Comparison of ENCODE assay signal across 21 cellular contexts in the genomic region with DNA sequence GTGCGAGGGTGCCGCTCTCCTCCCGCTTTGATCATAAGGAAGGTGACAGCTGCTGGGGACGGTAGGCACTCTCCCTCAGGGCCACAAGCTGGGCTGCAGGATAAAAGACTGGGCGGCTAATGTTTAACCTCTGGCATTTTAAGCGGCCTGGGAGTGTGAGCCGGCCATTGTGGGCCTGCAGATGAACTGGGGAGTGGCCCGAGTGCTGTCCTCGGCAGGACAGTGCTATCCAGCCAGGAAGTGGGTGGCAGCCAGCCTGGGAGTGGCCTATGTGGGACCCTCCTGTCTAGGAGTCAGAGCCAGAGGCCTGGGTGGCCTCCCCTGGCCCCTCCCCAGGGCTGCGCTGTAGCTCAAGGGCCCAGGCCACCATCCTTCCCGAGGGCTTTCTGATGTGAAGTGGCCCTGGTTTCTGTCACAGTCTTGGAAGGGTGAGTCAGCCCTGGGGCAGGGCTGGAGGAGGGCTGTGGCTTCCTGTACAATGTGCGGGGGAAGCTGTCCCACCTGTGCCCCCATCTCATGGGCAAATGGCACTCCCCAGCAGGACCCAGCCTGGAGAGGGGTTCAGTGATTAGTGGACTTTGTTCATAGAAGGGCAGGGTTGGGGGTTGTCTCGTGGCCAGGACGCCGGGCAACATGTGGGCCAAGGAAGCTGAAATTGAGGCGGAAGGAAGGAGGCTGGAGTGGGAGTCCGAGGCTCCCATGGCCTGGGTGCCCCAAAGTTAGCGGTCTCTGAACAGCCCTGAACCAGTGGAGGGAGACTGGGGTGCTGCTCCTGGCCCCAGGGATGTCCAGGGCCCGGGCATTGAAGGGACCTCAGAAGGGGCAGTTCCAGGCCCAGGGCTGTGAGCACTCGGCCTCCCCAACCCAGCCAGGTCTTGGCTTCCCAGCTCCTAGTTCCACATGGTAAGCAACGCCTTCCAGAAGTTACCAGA. TPM values are rescaled to one million over a fixed set of nuclear protein-coding genes. Genes with fewer than 3 reads are reported as not detected.
DNase-seq lines count a peak whose midpoint lies in the region; ATAC-seq and TF ChIP-seq lines count a peak whose summit lies in the region.
"Had no signal": no experiment of that assay in that cellular context is flagged by ENCODE, and none has a peak within 500 bp of the region (broad histone marks: within the 10 kb centered on the region; RNA-seq: fewer than 3 reads in every experiment).

No MANE protein-coding gene starts in this region.

- no peak overlapping the region for H3K27ac ChIP-seq in endodermal cell (ENCODE audit: low read depth, low read length)
- H3K27ac ChIP-seq in left ventricle myocardium inferior (replicated peaks): no peak overlapping the region
- H3K27ac ChIP-seq: heart left ventricle, tibial artery had no signal

- no peaks in the 10 kb centered on the region for H3K4me1 Mint-ChIP-seq in activated naive CD4-positive, alpha-beta T cell treated with anti-CD3 and anti-CD28 coated beads, Interleukin-2, amount 10 ng/mL, durations not matched to agents 7 days and 5 days
- peaks cover 33% of the 10 kb centered on the region for H3K4me1 Mint-ChIP-seq in endodermal cell
- H3K4me1 Mint-ChIP-seq: natural killer cell had no signal

- H3K4me3 Mint-ChIP-seq in activated naive CD4-positive, alpha-beta T cell treated with anti-CD3 and anti-CD28 coated beads, Interleukin-2, amount 10 ng/mL, durations not matched to agents 7 days and 5 days: no peak overlapping the region
- H3K4me3 Mint-ChIP-seq in endodermal cell: no peak overlapping the region
- H3K4me3 Mint-ChIP-seq: brain; CD8-positive, alpha-beta T cell; dendritic cell treated with granulocyte-macrophage colony-stimulating factor and Interleukin-4, amounts not matched to agents 40 ng/mL and 50 ng/mL, for 4 days; natural killer cell had no signal

- TF ChIP-seq CTCF in endodermal cell (conservative IDR thresholded peaks at IDR 0.05) (no peak), left ventricle myocardium inferior (IDR thresholded peaks at IDR 0.05; ENCODE audit: borderline replicate concordance) (no peak)

- CTCF ChIA-PET in activated naive CD4-positive, alpha-beta T cell treated with anti-CD3 and anti-CD28 coated beads, Interleukin-2, amount 10 ng/mL, durations not matched to agents 7 days and 5 days (lab: Charles Lee): no interaction called here

- H3K27me3 ChIP-seq in endodermal cell (ENCODE audit: control insufficient read depth, insufficient read depth, low read length, poor library complexity, severe bottlenecking) (peaks cover 41% of the 10 kb centered on the region), left ventricle myocardium inferior (ENCODE audit: low read depth) (peaks cover 95% of the 10 kb centered on the region)

- DNase-seq in activated naive CD4-positive, alpha-beta T cell treated with anti-CD3 and anti-CD28 coated beads, Interleukin-2, amount 10 ng/mL, durations not matched to agents 7 days and 5 days: no peak
- no peak for DNase-seq in activated naive CD4-positive, alpha-beta T cell treated with Interleukin-2 at 50 U/mL for 16 hours
- peak; percentile 88 for DNase-seq in endodermal cell
- DNase-seq in myocyte (ENCODE audit: low read depth): peak; percentile 58
- no peak for DNase-seq in left ventricle myocardium inferior
- no peak for DNase-seq in activated CD8-positive, alpha-beta memory T cell treated with anti-CD3 and anti-CD28 coated beads, Interleukin-2, amount 50 U/mL, for 48 hours
- DNase-seq in NCI-H2171 (lab: John Stamatoyannopoulos, UW): no peak
- DNase-seq: activated CD4-positive, CD25-positive, alpha-beta regulatory T cell; activated naive CD4-positive, alpha-beta T cell; CD8-positive, alpha-beta T cell; HCEC 1CT; heart left ventricle; MV-4-11; natural killer cell; NCI-H774; stimulated activated CD4-positive, alpha-beta T cell treated with anti-CD3 and anti-CD28 coated beads, Interleukin-4, amount 100 ng/mL, for 24 hours; tibial artery had no signal

- peaks cover 19% of the 10 kb centered on the region for H3K4me1 ChIP-seq in endodermal cell (ENCODE audit: control insufficient read depth, insufficient read depth, low read length)
- no peaks in the 10 kb centered on the region for H3K4me1 ChIP-seq in left ventricle myocardium inferior
- H3K4me1 ChIP-seq: heart left ventricle, tibial artery had no signal

- no peaks in the 10 kb centered on the region for H3K36me3 ChIP-seq in endodermal cell (ENCODE audit: control insufficient read depth, insufficient read depth, low read length)
- no peaks in the 10 kb centered on the region for H3K36me3 ChIP-seq in left ventricle myocardium inferior
- H3K36me3 ChIP-seq: heart left ventricle, tibial artery had no signal

- no peak overlapping the region for H3K9ac ChIP-seq in endodermal cell (ENCODE audit: extremely low read depth, low read length, poor library complexity, severe bottlenecking)

- peak overlapping the region; percentile 37 for H3K27ac Mint-ChIP-seq in activated naive CD4-positive, alpha-beta T cell treated with anti-CD3 and anti-CD28 coated beads, Interleukin-2, amount 10 ng/mL, durations not matched to agents 7 days and 5 days
- no peak overlapping the region for H3K27ac Mint-ChIP-seq in endodermal cell
- H3K27ac Mint-ChIP-seq: brain; CD8-positive, alpha-beta T cell; dendritic cell treated with granulocyte-macrophage colony-stimulating factor and Interleukin-4, amounts not matched to agents 40 ng/mL and 50 ng/mL, for 4 days; natural killer cell had no signal

- H3K9me3 ChIP-seq in endodermal cell (ENCODE audit: control insufficient read depth, low read length) (no peaks in the 10 kb centered on the region), left ventricle myocardium inferior (replicated peaks) (no peaks in the 10 kb centered on the region)
- H3K9me3 ChIP-seq: heart left ventricle, tibial artery had no signal

- 68 to 73% methylated on average over 12 to 21 of the region's 21 CpGs for WGBS in endodermal cell (ENCODE audit: insufficient coverage in 1 of 2, insufficient read length in 1 of 2), 2 experiments

- H3K27me3 Mint-ChIP-seq in activated naive CD4-positive, alpha-beta T cell treated with anti-CD3 and anti-CD28 coated beads, Interleukin-2, amount 10 ng/mL, durations not matched to agents 7 days and 5 days: peaks cover 25% of the 10 kb centered on the region
- peaks cover 90% of the 10 kb centered on the region for H3K27me3 Mint-ChIP-seq in endodermal cell (ENCODE audit: insufficient read depth)
- H3K27me3 Mint-ChIP-seq: brain had no signal

- H3K36me3 Mint-ChIP-seq in activated naive CD4-positive, alpha-beta T cell treated with anti-CD3 and anti-CD28 coated beads, Interleukin-2, amount 10 ng/mL, durations not matched to agents 7 days and 5 days: no peaks in the 10 kb centered on the region
- no peaks in the 10 kb centered on the region for H3K36me3 Mint-ChIP-seq in endodermal cell (ENCODE audit: low read depth)
- H3K36me3 Mint-ChIP-seq: CD8-positive, alpha-beta T cell; natural killer cell had no signal

- H3K9me3 Mint-ChIP-seq in activated naive CD4-positive, alpha-beta T cell treated with anti-CD3 and anti-CD28 coated beads, Interleukin-2, amount 10 ng/mL, durations not matched to agents 7 days and 5 days: no peaks in the 10 kb centered on the region
- no peaks in the 10 kb centered on the region for H3K9me3 Mint-ChIP-seq in endodermal cell
- H3K9me3 Mint-ChIP-seq: CD8-positive, alpha-beta T cell; dendritic cell treated with granulocyte-macrophage colony-stimulating factor and Interleukin-4, amounts not matched to agents 40 ng/mL and 50 ng/mL, for 4 days; natural killer cell had no signal

- H3K4me3 ChIP-seq in endodermal cell (ENCODE audit: low read length) (no peak overlapping the region), left ventricle myocardium inferior (no peak overlapping the region)
- H3K4me3 ChIP-seq: heart left ventricle, tibial artery had no signal

- intact Hi-C loops in left ventricle myocardium inferior (cut with micrococcal nuclease): no loop called here

- no peak for ATAC-seq in HG02798 (IDR thresholded peaks at IDR 0.05; ENCODE audit: poor library complexity, unreplicated experiment)
- ATAC-seq: CD8-positive, alpha-beta T cell; heart left ventricle; natural killer cell; sciatic nerve had no signal

RNA-seq across cellular contexts. Expression of gene PRODH, which starts 59.0 kb away (rescaled TPM):
- total RNA-seq in endodermal cell: 10 to 100 TPM; 65.1 to 67.5 TPM
- polyA plus RNA-seq in endodermal cell (2013, experiment 1 of 2): 14.1 TPM
- polyA plus RNA-seq in endodermal cell (2013, experiment 2 of 2): 10.5 TPM
- 0.43 and 0.73 TPM in 2 replicates for total RNA-seq in myocyte
- 0.18 TPM for polyA plus RNA-seq in myocyte (2012)
- total RNA-seq in left ventricle myocardium inferior: 13.3 TPM
- total RNA-seq: CD8-positive, alpha-beta T cell; natural killer cell had no signal

Comparison
In these comparisons a context has a peak if more than half of its experiments do, and no peak if none do; other contexts are left out.
1. DNase-seq: peak in endodermal cell (single experiment) and myocyte (single experiment); none in activated naive CD4-positive, alpha-beta T cell treated with anti-CD3 and anti-CD28 coated beads, Interleukin-2, amount 10 ng/mL, durations not matched to agents 7 days and 5 days (single experiment), activated naive CD4-positive, alpha-beta T cell treated with Interleukin-2 at 50 U/mL for 16 hours (single experiment), left ventricle myocardium inferior (single experiment), activated CD8-positive, alpha-beta memory T cell treated with anti-CD3 and anti-CD28 coated beads, Interleukin-2, amount 50 U/mL, for 48 hours (single experiment) and NCI-H2171 (single experiment).